In the genomic region with DNA sequence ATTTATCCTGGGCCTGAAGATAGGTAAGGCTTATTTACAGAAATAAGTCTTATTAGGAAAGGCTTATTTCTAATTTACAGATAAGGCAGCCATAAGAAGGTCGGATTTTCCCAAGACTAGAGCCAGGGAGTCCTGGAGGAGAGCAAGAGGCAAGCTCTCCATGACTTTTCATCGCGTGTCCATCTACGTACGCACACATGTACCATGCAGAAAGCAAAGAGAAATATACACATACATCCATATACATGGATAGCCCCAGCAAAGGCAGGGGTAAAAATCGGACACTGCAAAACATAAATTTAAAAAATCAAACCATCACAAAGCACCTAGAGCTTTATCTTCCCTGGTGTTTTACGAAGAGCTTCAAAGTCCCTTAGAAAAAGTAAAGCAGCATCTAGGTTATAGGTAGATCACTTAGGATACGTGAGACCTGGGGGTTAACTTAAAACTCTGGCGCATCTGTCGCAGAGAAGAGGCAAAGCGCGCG, we compare ENCODE assay signal across 8 cellular contexts.
DNase-seq lines count a peak whose midpoint lies in the region; ATAC-seq lines count a peak whose summit lies in the region.

No MANE protein-coding gene starts in this region.

- H3K36me3 ChIP-seq in HUES48 (ENCODE audit: control insufficient read depth, insufficient read depth, low read length) (no peaks in the 10 kb centered on the region), iPS-20b (ENCODE audit: insufficient read depth, low read depth, low read length) (no peaks in the 10 kb centered on the region)

- H3K9ac ChIP-seq in HUES48 (ENCODE audit: low read depth, low read length) (peak overlapping the region; percentile 94), iPS-20b (ENCODE audit: low read depth, low read length) (peak overlapping the region; percentile 90)

- H3K27me3 ChIP-seq in HUES48 (ENCODE audit: control insufficient read depth, insufficient read depth, low read length) (no peaks in the 10 kb centered on the region), iPS-20b (ENCODE audit: insufficient read depth, low read length) (no peaks in the 10 kb centered on the region)

- H3K9me3 ChIP-seq in HUES48 (ENCODE audit: control insufficient read depth, insufficient read depth, low read length) (no peaks in the 10 kb centered on the region), iPS-20b (ENCODE audit: insufficient read depth, low read depth, low read length) (no peaks in the 10 kb centered on the region)

- peaks cover 32% of the 10 kb centered on the region for H3K4me1 Mint-ChIP-seq in activated naive CD8-positive, alpha-beta T cell treated with anti-CD3 and anti-CD28 coated beads, Interleukin-2, amount 50 U/mL, for 24 hours
- H3K4me1 Mint-ChIP-seq in stimulated activated memory B cell treated with anti-CD40 and anti-IgM and Interleukin-4, amounts not matched to agents 10 μg/mL and 1 μg/mL and 100 μg/mL, for 72 hours: peaks cover 49% of the 10 kb centered on the region

- H3K9me3 Mint-ChIP-seq in activated naive CD8-positive, alpha-beta T cell treated with anti-CD3 and anti-CD28 coated beads, Interleukin-2, amount 50 U/mL, for 24 hours: no peaks in the 10 kb centered on the region
- no peaks in the 10 kb centered on the region for H3K9me3 Mint-ChIP-seq in stimulated activated memory B cell treated with anti-CD40 and anti-IgM and Interleukin-4, amounts not matched to agents 10 μg/mL and 1 μg/mL and 100 μg/mL, for 72 hours

- H3K4me3 ChIP-seq in HUES48 (ENCODE audit: low read depth, low read length) (peak overlapping the region; percentile 86), iPS-20b (ENCODE audit: low read length) (peak overlapping the region; percentile 86)

- H3K27me3 Mint-ChIP-seq in activated naive CD8-positive, alpha-beta T cell treated with anti-CD3 and anti-CD28 coated beads, Interleukin-2, amount 50 U/mL, for 24 hours: peaks cover 5% of the 10 kb centered on the region
- peaks cover 16% of the 10 kb centered on the region for H3K27me3 Mint-ChIP-seq in stimulated activated memory B cell treated with anti-CD40 and anti-IgM and Interleukin-4, amounts not matched to agents 10 μg/mL and 1 μg/mL and 100 μg/mL, for 72 hours

- H3K27ac Mint-ChIP-seq in activated naive CD8-positive, alpha-beta T cell treated with anti-CD3 and anti-CD28 coated beads, Interleukin-2, amount 50 U/mL, for 24 hours: peak overlapping the region; percentile 91
- peak overlapping the region; percentile 93 for H3K27ac Mint-ChIP-seq in stimulated activated memory B cell treated with anti-CD40 and anti-IgM and Interleukin-4, amounts not matched to agents 10 μg/mL and 1 μg/mL and 100 μg/mL, for 72 hours

- no peak for ATAC-seq in activated naive CD8-positive, alpha-beta T cell treated with anti-CD3 and anti-CD28 coated beads, Interleukin-2, amount 50 U/mL, for 24 hours
- no peak for ATAC-seq in stimulated activated memory B cell treated with anti-CD40 and anti-IgM and Interleukin-4, amounts not matched to agents 10 μg/mL and 1 μg/mL and 100 μg/mL, for 72 hours
- ATAC-seq in HG03457 (IDR thresholded peaks at IDR 0.05; ENCODE audit: unreplicated experiment): no peak

- DNase-seq in NCI-H82 (lab: John Stamatoyannopoulos, UW): peak; percentile 41
- no peak for DNase-seq in NCI-H82 treated with DMSO at 0.1 percent for 48 hours (lab: John Stamatoyannopoulos, UW; ENCODE audit: unreplicated experiment)
- DNase-seq in activated naive CD8-positive, alpha-beta T cell treated with anti-CD3 and anti-CD28 coated beads, Interleukin-2, amount 50 U/mL, for 24 hours: no peak
- no peak for DNase-seq in HuH-7 (ENCODE audit: low spot score)

- peak overlapping the region; percentile 91 for H3K4me3 Mint-ChIP-seq in activated naive CD8-positive, alpha-beta T cell treated with anti-CD3 and anti-CD28 coated beads, Interleukin-2, amount 50 U/mL, for 24 hours
- H3K4me3 Mint-ChIP-seq in stimulated activated memory B cell treated with anti-CD40 and anti-IgM and Interleukin-4, amounts not matched to agents 10 μg/mL and 1 μg/mL and 100 μg/mL, for 72 hours: peak overlapping the region; percentile 89

- H3K36me3 Mint-ChIP-seq in activated naive CD8-positive, alpha-beta T cell treated with anti-CD3 and anti-CD28 coated beads, Interleukin-2, amount 50 U/mL, for 24 hours (ENCODE audit: low read depth): peaks cover 3% of the 10 kb centered on the region
- H3K36me3 Mint-ChIP-seq in stimulated activated memory B cell treated with anti-CD40 and anti-IgM and Interleukin-4, amounts not matched to agents 10 μg/mL and 1 μg/mL and 100 μg/mL, for 72 hours: peaks cover 7% of the 10 kb centered on the region

- H3K4me1 ChIP-seq in HUES48 (ENCODE audit: control insufficient read depth, insufficient read depth, low read length) (peaks cover 12% of the 10 kb centered on the region), iPS-20b (ENCODE audit: insufficient read depth, low read length) (no peaks in the 10 kb centered on the region)

- H3K27ac ChIP-seq in HUES48 (ENCODE audit: low read depth, low read length) (peak overlapping the region; percentile 91), iPS-20b (ENCODE audit: low read length) (peak overlapping the region; percentile 15)
